10 cellular contexts compared by ENCODE assay signal in genomic region chr5:179313849-179314521, GRCh38. TPM values are rescaled to one million over a fixed set of nuclear protein-coding genes. Genes with fewer than 3 reads are reported as not detected.
A peak's percentile ranks its signal among the peaks of the same experiment; 100 is the strongest.
DNase-seq lines count a peak whose midpoint lies in the region; ATAC-seq and TF ChIP-seq lines count a peak whose summit lies in the region.
"Had no signal": no experiment of that assay in that cellular context is flagged by ENCODE, and none has a peak within 500 bp of the region (broad histone marks: within the 10 kb centered on the region; RNA-seq: fewer than 3 reads in every experiment).

No MANE protein-coding gene starts in this region.

- peaks cover 21% of the 10 kb centered on the region for H3K27me3 Mint-ChIP-seq in stimulated activated memory B cell treated with anti-CD40 and anti-IgM and Interleukin-4, amounts not matched to agents 10 μg/mL and 1 μg/mL and 100 μg/mL, for 72 hours

- peaks cover 14 to 29% (median 22%) of the 10 kb centered on the region in 3 donors for H3K4me1 ChIP-seq in skeletal muscle tissue (ENCODE audit: control insufficient read depth in 3 of 3, insufficient read depth in 3 of 3, low read length in 3 of 3)

- no peak for TF ChIP-seq CTCF in astrocyte of the cerebellum (IDR thresholded peaks at IDR 0.05; ENCODE audit: low read depth, low read length, missing control alignments)

- in situ Hi-C loops in G401 (cut with HindIII; ENCODE audit: low sequenced_read_pairs), result no loop called here
- in situ Hi-C loops in astrocyte of the cerebellum (cut with HindIII; ENCODE audit: low sequenced_read_pairs), result no loop called here

- H3K27me3 ChIP-seq in skeletal muscle tissue (ENCODE audit: control insufficient read depth in 3 of 3, insufficient read depth in 3 of 3, low read length in 3 of 3), result peaks cover 0 to 13% (median 0%) of the 10 kb centered on the region in 3 donors

- H3K36me3 ChIP-seq in skeletal muscle tissue (ENCODE audit: control insufficient read depth in 3 of 3, insufficient read depth in 3 of 3, low read length in 3 of 3), result no peaks in the 10 kb centered on the region

- no peaks in the 10 kb centered on the region for H3K4me1 Mint-ChIP-seq in stimulated activated memory B cell treated with anti-CD40 and anti-IgM and Interleukin-4, amounts not matched to agents 10 μg/mL and 1 μg/mL and 100 μg/mL, for 72 hours

- H3K4me3 Mint-ChIP-seq in stimulated activated memory B cell treated with anti-CD40 and anti-IgM and Interleukin-4, amounts not matched to agents 10 μg/mL and 1 μg/mL and 100 μg/mL, for 72 hours, result no peak overlapping the region

- DNase-seq in G401 (ENCODE audit: low spot score) (peak; percentile 97), astrocyte of the cerebellum (ENCODE audit: low read depth) (peak; percentile 32), hepatic stellate cell (ENCODE audit: low spot score) (peak; percentile 63), COR-L47 (lab: John Stamatoyannopoulos, UW) (no peak)
- DNase-seq in stimulated activated CD4-positive, alpha-beta T cell treated with anti-CD3 and anti-CD28 coated beads, Interleukin-4, amount 100 ng/mL, for 4 hours, result no peak
- DNase-seq: activated gamma-delta T cell, T-helper 1 cell had no signal

- ATAC-seq in GM18858 (IDR thresholded peaks at IDR 0.05; ENCODE audit: unreplicated experiment), result no peak
- no peak for ATAC-seq in stimulated activated memory B cell treated with anti-CD40 and anti-IgM and Interleukin-4, amounts not matched to agents 10 μg/mL and 1 μg/mL and 100 μg/mL, for 72 hours

- peaks cover 0 to 6% (median 0%) of the 10 kb centered on the region in 3 donors for H3K9me3 ChIP-seq in skeletal muscle tissue (ENCODE audit: control insufficient read depth in 3 of 3, low read length in 3 of 3)

- no peak overlapping the region for H3K4me3 ChIP-seq in astrocyte of the cerebellum (ENCODE audit: low read depth, low read length)
- no peak overlapping the region for H3K4me3 ChIP-seq in skeletal muscle tissue (ENCODE audit: low read length in 3 of 3)

- H3K27ac ChIP-seq in skeletal muscle tissue (ENCODE audit: low read depth, low read length), result peak overlapping the region; percentile 64

- no peaks in the 10 kb centered on the region for H3K9me3 Mint-ChIP-seq in stimulated activated memory B cell treated with anti-CD40 and anti-IgM and Interleukin-4, amounts not matched to agents 10 μg/mL and 1 μg/mL and 100 μg/mL, for 72 hours

- peak overlapping the region; percentile 25 to 72 (median 38) for H3K9ac ChIP-seq in skeletal muscle tissue (ENCODE audit: low read depth in 1 of 3, low read length in 3 of 3)

- H3K27ac Mint-ChIP-seq in stimulated activated memory B cell treated with anti-CD40 and anti-IgM and Interleukin-4, amounts not matched to agents 10 μg/mL and 1 μg/mL and 100 μg/mL, for 72 hours, result no peak overlapping the region

- H3K36me3 Mint-ChIP-seq in stimulated activated memory B cell treated with anti-CD40 and anti-IgM and Interleukin-4, amounts not matched to agents 10 μg/mL and 1 μg/mL and 100 μg/mL, for 72 hours, result no peaks in the 10 kb centered on the region

RNA-seq across cellular contexts. Expression of gene ADAMTS2, which starts 31.3 kb away (rescaled TPM):
- not detected in 2 replicates for total RNA-seq in G401 (2014; rRNA removed; shearing (Covaris generic))
- 29.7 TPM for total RNA-seq in skeletal muscle tissue

Comparison
In these comparisons a context has a peak if more than half of its experiments do, and no peak if none do; other contexts are left out.
1. DNase-seq: peak in G401 (single experiment), astrocyte of the cerebellum (single experiment) and hepatic stellate cell (single experiment); none in stimulated activated CD4-positive, alpha-beta T cell treated with anti-CD3 and anti-CD28 coated beads, Interleukin-4, amount 100 ng/mL, for 4 hours (0 of 2) and COR-L47 (single experiment).
2. RNA of gene ADAMTS2, which starts 31.3 kb away (total RNA-seq): 29.7 TPM in skeletal muscle tissue (single experiment); not detected in G401; every median in the first group is over 10 times any median in the second.